Comparison of ENCODE assay signal across 9 cellular contexts in the genomic region with DNA sequence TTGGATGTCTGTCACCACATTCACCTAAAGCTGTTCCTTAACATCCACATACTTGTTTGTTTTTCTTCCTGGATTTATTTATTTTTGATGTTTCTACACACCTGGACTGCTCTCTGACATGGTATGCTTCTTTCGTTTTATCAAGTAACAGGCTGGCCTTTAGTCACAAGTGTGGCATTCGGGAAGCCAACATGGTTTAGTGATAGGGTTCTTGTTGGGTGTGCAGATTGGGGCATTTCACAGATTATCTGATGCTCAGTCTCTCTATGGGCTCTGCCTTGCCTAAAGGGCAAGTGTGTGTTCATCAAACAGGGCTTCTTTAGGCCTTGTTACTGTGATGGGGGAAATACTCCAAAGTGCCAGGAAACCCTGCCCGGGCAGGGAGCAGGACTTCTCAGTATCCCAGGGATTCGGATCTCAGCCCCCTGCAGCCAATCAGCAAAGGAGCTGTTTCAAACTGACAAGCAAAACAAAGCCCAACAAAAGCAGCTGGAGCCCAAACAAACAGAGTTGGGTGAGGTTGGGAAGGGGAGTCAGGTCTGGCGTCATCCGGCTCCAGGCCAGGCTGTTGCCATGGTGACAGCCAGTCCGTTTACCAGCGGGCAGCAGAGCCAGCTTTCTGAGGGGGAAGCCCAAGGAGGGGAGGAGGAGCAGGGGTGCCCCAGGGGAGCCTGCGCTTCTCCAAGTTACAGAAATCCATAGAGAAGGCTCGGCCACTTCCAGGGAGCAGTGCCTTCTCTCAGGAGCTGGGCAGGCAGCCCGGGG. TPM values are rescaled to one million over a fixed set of nuclear protein-coding genes. Genes with fewer than 3 reads are reported as not detected.
A peak's percentile ranks its signal among the peaks of the same experiment; 100 is the strongest.
DNase-seq lines count a peak whose midpoint lies in the region; ATAC-seq, FAIRE-seq and TF ChIP-seq lines count a peak whose summit lies in the region.
"Had no signal": no experiment of that assay in that cellular context is flagged by ENCODE, and none has a peak within 500 bp of the region (broad histone marks: within the 10 kb centered on the region; RNA-seq: fewer than 3 reads in every experiment).

No MANE protein-coding gene starts in this region.

- DNase-seq in NCI-H82 (lab: John Stamatoyannopoulos, UW) (peak; percentile 24), NCI-H82 treated with DMSO at 0.1 percent for 48 hours (lab: John Stamatoyannopoulos, UW; ENCODE audit: unreplicated experiment) (no peak), bronchial epithelial cell (ENCODE audit: low read depth) (peak; percentile 59), islet precursor cell (peak; percentile 89), GDM1 (lab: John Stamatoyannopoulos, UW) (no peak)

- TF ChIP-seq CTCF in bronchial epithelial cell (IDR thresholded peaks at IDR 0.05; ENCODE audit: insufficient read depth, low read length, severe bottlenecking): no peak

- ATAC-seq in HG03460 (IDR thresholded peaks at IDR 0.05; ENCODE audit: unreplicated experiment) (no peak), HG03280 (IDR thresholded peaks at IDR 0.05; ENCODE audit: unreplicated experiment) (no peak)
- ATAC-seq: Panc1 had no signal

- FAIRE-seq in bronchial epithelial cell (lab: Jason Lieb, UNC): no peak

- peaks cover 2% of the 10 kb centered on the region for H3K27me3 ChIP-seq in bronchial epithelial cell (ENCODE audit: control insufficient read depth, insufficient read depth, low read length)

- no peak overlapping the region for H3K4me3 ChIP-seq in bronchial epithelial cell (ENCODE audit: low read depth, low read length)
- H3K4me3 ChIP-seq in skin epidermis: no peak overlapping the region

- H3K27ac ChIP-seq in skin epidermis: peak overlapping the region in 14 of 21 experiments; percentile 34 to 76 (median 66)

- no peaks in the 10 kb centered on the region for H3K36me3 ChIP-seq in bronchial epithelial cell (ENCODE audit: control insufficient read depth, insufficient read depth, low read length)

RNA-seq across cellular contexts. Expression of a gene that starts 31.8 kb away (rescaled TPM):
- 131 and 143 TPM in 2 replicates for total RNA-seq in bronchial epithelial cell

Comparison
In these comparisons a context has a peak if more than half of its experiments do, and no peak if none do; other contexts are left out.
1. DNase-seq: peak in NCI-H82 (single experiment), bronchial epithelial cell (single experiment) and islet precursor cell (single experiment); none in NCI-H82 treated with DMSO at 0.1 percent for 48 hours (single experiment) and GDM1 (single experiment).